In genomic region chr21:43618940-43619339, GRCh38 we compare ENCODE assay signal across 18 cellular contexts. TPM values are rescaled to one million over a fixed set of nuclear protein-coding genes. Genes with fewer than 3 reads are reported as not detected.
DNase-seq lines count a peak whose midpoint lies in the region; ATAC-seq, FAIRE-seq and TF ChIP-seq lines count a peak whose summit lies in the region.
"Had no signal": no experiment of that assay in that cellular context is flagged by ENCODE, and none has a peak within 500 bp of the region (broad histone marks: within the 10 kb centered on the region; RNA-seq: fewer than 3 reads in every experiment).

No MANE protein-coding gene starts in this region.

- H3K27ac ChIP-seq in PC-3 (ENCODE audit: low read length) (peak overlapping the region; percentile 79), left lung (no peak overlapping the region), stomach (peak overlapping the region; percentile 59 to 84 (median 72)), right cardiac atrium (ENCODE audit: low read length) (no peak overlapping the region), OCI-LY7 (ENCODE audit: low read depth, low read length, poor library complexity, severe bottlenecking) (no peak overlapping the region)
- H3K27ac ChIP-seq: C4-2B had no signal

- H3K36me3 ChIP-seq in PC-3 (ENCODE audit: low read depth, low read length), result peaks cover 12% of the 10 kb centered on the region
- no peaks in the 10 kb centered on the region for H3K36me3 ChIP-seq in left lung
- H3K36me3 ChIP-seq in stomach, result no peaks in the 10 kb centered on the region
- no peaks in the 10 kb centered on the region; the same call in 1 of the 2 replicates for H3K36me3 ChIP-seq in OCI-LY7 (ENCODE audit: insufficient read depth, low read length)
- H3K36me3 ChIP-seq: BE2C had no signal

- H3K79me2 ChIP-seq in PC-3 (ENCODE audit: low read length) (no peaks in the 10 kb centered on the region), OCI-LY7 (ENCODE audit: insufficient read depth, low read depth, low read length) (no peaks in the 10 kb centered on the region)

- peaks cover 9% of the 10 kb centered on the region; the same call in 1 of the 2 replicates for H3K9me3 ChIP-seq in PC-3 (ENCODE audit: low read length)
- peaks cover 0 to 17% of the 10 kb centered on the region in 2 donors for H3K9me3 ChIP-seq in left lung
- H3K9me3 ChIP-seq in stomach, result peaks cover 0 to 20% (median 14%) of the 10 kb centered on the region in 4 donors
- peaks cover 2% of the 10 kb centered on the region for H3K9me3 ChIP-seq in right cardiac atrium (ENCODE audit: control insufficient read depth, low read length)
- H3K9me3 ChIP-seq in OCI-LY7 (ENCODE audit: low read length), result peaks cover 9% of the 10 kb centered on the region; the same call in 1 of the 2 replicates
- H3K9me3 ChIP-seq: BE2C had no signal

- 36 to 62% (median 49%) methylated on average over 4 of the region's 4 CpGs for WGBS in stomach, 5 donors
- 98% methylated on average over 4 of the region's 4 CpGs for WGBS in right cardiac atrium

- intact Hi-C loops in PC-3 (cut with micrococcal nuclease), result loop anchor here (1.0 kb wide), 1 partner anchor 26 kb away; no protein-coding TSS in a partner anchor
- intact Hi-C loops in left lung (cut with DNase I), result no loop called here
- intact Hi-C loops in stomach (cut with DNase I; ENCODE audit: low total_unique reads), result no loop called here
- intact Hi-C loops in right cardiac atrium (cut with DNase I), result no loop called here
- intact Hi-C loops in OCI-LY7 (cut with micrococcal nuclease; ENCODE audit: unreplicated experiment), result no loop called here

- H3K4me3 ChIP-seq in PC-3 (ENCODE audit: low read length) (peak overlapping the region; percentile 5; the same call in 1 of the 2 replicates), left lung (no peak overlapping the region), stomach (no peak overlapping the region), right cardiac atrium (ENCODE audit: low read length) (no peak overlapping the region), OCI-LY7 (ENCODE audit: low read depth, low read length, poor library complexity, severe bottlenecking) (no peak overlapping the region)
- H3K4me3 ChIP-seq: GM23338 had no signal

- H3K9me2 ChIP-seq in PC-3 (replicated peaks; ENCODE audit: low read length) (no peaks in the 10 kb centered on the region), OCI-LY7 (ENCODE audit: insufficient read depth, low read length) (no peaks in the 10 kb centered on the region)

- CTCF ChIA-PET in PC-3 (lab: Charles Lee), result interaction anchor here (0.6 to 1.4 kb wide), 5 partner anchors 11 to 766 kb away, joined by 3 to 8 read pairs (median 6); no protein-coding TSS in a partner anchor
- CTCF ChIA-PET in OCI-LY7 (lab: Charles Lee; ENCODE audit: unreplicated experiment), result no interaction called here

- TF ChIP-seq CTCF in PC-3 (conservative IDR thresholded peaks at IDR 0.05; ENCODE audit: low read depth, low read length) (no peak), left lung (IDR thresholded peaks at IDR 0.05) (no peak), stomach (IDR thresholded peaks at IDR 0.05) (no peak), OCI-LY7 (conservative IDR thresholded peaks at IDR 0.05; ENCODE audit: low read length) (no peak)

- no peaks in the 10 kb centered on the region for H3F3A ChIP-seq in PC-3 (ENCODE audit: low read length, unreplicated experiment)

- BruUV-seq in PC-3 (replicated peaks; lab: Mats Ljungman, UMichigan), result no TSS peak
- BruUV-seq in OCI-LY7 (replicated peaks; lab: Mats Ljungman, UMichigan), result no TSS peak

- POLR2A ChIA-PET in PC-3 (lab: Charles Lee; ENCODE audit: unreplicated experiment), result interaction anchor here (0.6 to 0.9 kb wide), 2 partner anchors 22 to 817 kb away, joined by 3 read pairs; no protein-coding TSS in a partner anchor
- POLR2A ChIA-PET in OCI-LY7 (lab: Charles Lee), result interaction anchor here (0.7 to 1.1 kb wide), 2 partner anchors 17 to 319 kb away, joined by 3 read pairs; no protein-coding TSS in a partner anchor

- peak; percentile 84 for FAIRE-seq in colon (lab: Jason Lieb, UNC)
- FAIRE-seq: G401.6, GM12891, HepG2, HTR-8/SVneo had no signal

- peak overlapping the region; percentile 40 for H3K9ac ChIP-seq in PC-3 (ENCODE audit: low read length)

- TF ChIP-seq POLR2A in stomach (IDR thresholded peaks at IDR 0.05), result no peak

- H3K27me3 ChIP-seq in PC-3 (ENCODE audit: low read length) (no peaks in the 10 kb centered on the region), left lung (no peaks in the 10 kb centered on the region), stomach (no peaks in the 10 kb centered on the region), right cardiac atrium (ENCODE audit: control insufficient read depth, insufficient read depth) (no peaks in the 10 kb centered on the region)
- H3K27me3 ChIP-seq: BE2C had no signal

- H2AFZ ChIP-seq in PC-3 (ENCODE audit: low read length) (no peak overlapping the region), OCI-LY7 (ENCODE audit: low read length) (no peak overlapping the region)
- H2AFZ ChIP-seq: GM23338 had no signal

- H3K4me1 ChIP-seq in PC-3 (ENCODE audit: insufficient read depth, low read length), result peaks cover 18% of the 10 kb centered on the region
- H3K4me1 ChIP-seq in left lung, result no peaks in the 10 kb centered on the region
- no peaks in the 10 kb centered on the region for H3K4me1 ChIP-seq in stomach
- no peaks in the 10 kb centered on the region for H3K4me1 ChIP-seq in right cardiac atrium (ENCODE audit: control insufficient read depth, insufficient read depth, low read length)
- H3K4me1 ChIP-seq in OCI-LY7 (ENCODE audit: insufficient read depth, low read length, poor library complexity, severe bottlenecking), result no peaks in the 10 kb centered on the region
- H3K4me1 ChIP-seq: BE2C had no signal

- TF ChIP-seq EP300 in stomach (IDR thresholded peaks at IDR 0.05), result no peak

- H4K20me1 ChIP-seq in PC-3 (ENCODE audit: low read length), result no peaks in the 10 kb centered on the region
- H4K20me1 ChIP-seq in OCI-LY7 (ENCODE audit: insufficient read depth, low read length), result no peaks in the 10 kb centered on the region

- DNase-seq in PC-3 (peak; percentile 91), left lung (no peak), stomach (peak; percentile 59), Ammon's horn (ENCODE audit: low spot score) (no peak), HT-29 (ENCODE audit: low spot score) (no peak), right cardiac atrium (no peak), OCI-LY7 (ENCODE audit: low spot score) (no peak)
- DNase-seq: BE2C; CD4-positive, alpha-beta memory T cell; DMS79; H7 had no signal

- ATAC-seq in PC-3, result peak; percentile 98
- ATAC-seq in left lung, result peak; percentile 89
- no peak for ATAC-seq in right cardiac atrium
- ATAC-seq: GM23338, HepG2 had no signal

- H3K4me2 ChIP-seq in PC-3 (ENCODE audit: low read length), result peak overlapping the region; percentile 36
- H3K4me2 ChIP-seq in OCI-LY7 (ENCODE audit: low read length), result no peak overlapping the region
- H3K4me2 ChIP-seq: GM23338 had no signal

RNA-seq across cellular contexts. Expression of gene HSF2BP, which starts 40.3 kb away (rescaled TPM):
- total RNA-seq in PC-3 (2014; rRNA removed) (1.2 and 2.4 TPM in 2 replicates), left lung (under 1 TPM; 0.29 to 0.58 TPM), stomach (1 to 10 TPM in 1 of 5 donors, under 1 TPM in 1, not detected in 3; 0.58 to 1.5 TPM), right cardiac atrium (under 1 TPM; 0.21 to 0.42 (median 0.38) TPM), OCI-LY7 (2022) (5.0 and 5.1 TPM in 2 replicates)
- polyA plus RNA-seq in stomach (under 1 TPM; 0.23 to 0.31 (median 0.25) TPM), right cardiac atrium (0.18 TPM)
- 0.13 and 0.56 TPM in 2 replicates for total RNA-seq in HT-29 (2014; rRNA removed; shearing (Covaris generic))
- total RNA-seq in OCI-LY7 (2014; rRNA removed; shearing (Covaris generic)), result 3.5 and 6.8 TPM in 2 replicates

RNA-seq across cellular contexts. Expression of gene RRP1B, which starts 40.4 kb away (rescaled TPM):
- total RNA-seq in PC-3 (2014; rRNA removed) (44.2 and 53.0 TPM in 2 replicates), left lung (10 to 100 TPM; 16.0 to 20.3 TPM), stomach (10 to 100 TPM in 4 of 5 donors, 1 to 10 TPM in 1; 6.4 to 23.6 (median 14.9) TPM), right cardiac atrium (10 to 100 TPM; 10.5 to 12.5 (median 11.5) TPM), OCI-LY7 (2022) (67.6 and 74.5 TPM in 2 replicates)
- polyA plus RNA-seq in stomach (1 to 10 TPM; 4.0 to 6.3 (median 6.2) TPM), right cardiac atrium (4.7 TPM)
- total RNA-seq in HT-29 (2014; rRNA removed; shearing (Covaris generic)), result 19.4 and 20.0 TPM in 2 replicates
- 53.4 and 58.6 TPM in 2 replicates for total RNA-seq in OCI-LY7 (2014; rRNA removed; shearing (Covaris generic))

Comparison
In these comparisons a context has a peak if more than half of its experiments do, and no peak if none do; other contexts are left out.
1. ATAC-seq: peak in PC-3 (single experiment) and left lung (single experiment); none in right cardiac atrium (0 of 2).
2. DNase-seq: peak in PC-3 (single experiment) and stomach (single experiment); none in left lung (0 of 2), Ammon's horn (single experiment), HT-29 (single experiment), right cardiac atrium (0 of 3) and OCI-LY7 (single experiment).
3. H3K27ac ChIP-seq: peak in PC-3 (single experiment) and stomach (5 of 5); none in left lung (0 of 2), right cardiac atrium (single experiment) and OCI-LY7 (single experiment).